1 cellular context compared by ENCODE assay signal in the genomic region with DNA sequence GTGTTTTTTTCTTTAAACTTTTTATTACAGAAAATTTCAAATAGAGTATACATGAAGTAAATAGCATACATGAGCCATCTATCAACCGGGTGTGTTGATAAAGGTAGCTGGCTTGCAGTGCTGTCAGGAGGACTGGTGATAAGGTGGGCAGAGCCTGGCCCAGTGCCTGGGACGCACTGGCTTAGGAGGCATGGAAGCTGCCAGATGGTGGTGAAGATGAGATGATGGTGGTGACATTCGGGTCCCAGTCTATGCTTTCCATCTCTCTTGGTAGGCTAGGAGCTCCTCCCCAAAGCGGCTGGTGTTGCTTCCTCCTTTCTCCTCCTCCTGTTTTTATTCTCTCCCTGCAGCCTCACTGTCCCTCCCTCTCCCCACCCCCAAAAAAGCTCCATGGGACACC.
TF ChIP-seq lines count a peak whose summit lies in the region.

No MANE protein-coding gene starts in this region.

TF ChIP-seq in HCT116, 20 proteins besides CTCF, POLR2A, EP300 and RAD21 (continued from another document):
- TF ChIP-seq REST (IDR thresholded peaks at IDR 0.05; ENCODE audit: low read depth) (no peak), JUND (IDR thresholded peaks at IDR 0.05) (no peak)
- TF ChIP-seq, protein P1, sequence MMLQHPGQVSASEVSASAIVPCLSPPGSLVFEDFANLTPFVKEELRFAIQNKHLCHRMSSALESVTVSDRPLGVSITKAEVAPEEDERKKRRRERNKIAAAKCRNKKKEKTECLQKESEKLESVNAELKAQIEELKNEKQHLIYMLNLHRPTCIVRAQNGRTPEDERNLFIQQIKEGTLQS (IDR thresholded peaks at IDR 0.05): no peak
